26 cellular contexts compared by ENCODE assay signal in the genomic region with DNA sequence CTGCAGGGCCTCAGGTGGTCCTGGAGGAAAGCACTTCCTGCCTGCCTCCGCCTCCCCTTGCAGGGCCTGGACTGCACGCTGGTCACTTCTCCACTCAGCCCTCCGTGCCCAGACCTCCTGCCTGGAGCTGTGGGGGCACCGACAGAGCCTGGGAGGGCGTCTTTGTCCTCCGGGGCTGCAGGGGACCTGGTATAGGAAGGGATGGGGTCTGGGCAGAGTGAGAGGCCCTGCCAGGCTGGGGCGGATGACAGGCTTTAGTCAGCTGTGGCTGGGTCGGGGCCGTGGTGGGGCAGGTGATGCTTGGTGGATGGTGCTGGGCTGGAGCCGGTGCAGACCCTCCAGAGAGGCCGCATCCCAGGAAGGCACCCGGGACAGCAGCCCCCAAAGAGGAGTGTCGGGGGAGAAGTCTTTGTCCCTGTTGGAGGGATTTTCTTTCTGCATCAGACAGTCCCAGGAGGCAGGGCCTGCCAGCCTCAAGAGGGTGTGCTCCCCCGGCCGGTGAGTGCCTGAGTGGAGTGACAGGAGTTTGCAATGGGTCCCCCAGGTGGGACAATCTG. TPM values are rescaled to one million over a fixed set of nuclear protein-coding genes. Genes with fewer than 3 reads are reported as not detected.
DNase-seq lines count a peak whose midpoint lies in the region; ATAC-seq and TF ChIP-seq lines count a peak whose summit lies in the region.
"Had no signal": no experiment of that assay in that cellular context is flagged by ENCODE, and none has a peak within 500 bp of the region (broad histone marks: within the 10 kb centered on the region; RNA-seq: fewer than 3 reads in every experiment).

No MANE protein-coding gene starts in this region.

- no peaks in the 10 kb centered on the region for H4K20me1 ChIP-seq in GM23338 (replicated peaks; ENCODE audit: insufficient read depth)

- H3K9me3 ChIP-seq in ascending aorta, result no peaks in the 10 kb centered on the region
- no peaks in the 10 kb centered on the region for H3K9me3 ChIP-seq in gastrocnemius medialis
- H3K9me3 ChIP-seq: gastroesophageal sphincter, HAP-1, neutrophil, prostate gland, upper lobe of left lung had no signal

- no peak overlapping the region; the same call in 1 of the 2 replicates for H2AFZ ChIP-seq in GM23338

- H3K9me3 Mint-ChIP-seq in GM23338 (peaks cover 4% of the 10 kb centered on the region; the same call in 2 of the 3 replicates), mesothelial cell of epicardium (peaks cover 6% of the 10 kb centered on the region)
- H3K9me3 Mint-ChIP-seq: activated naive CD8-positive, alpha-beta T cell treated with anti-CD3 and anti-CD28 coated beads for 36 hours had no signal

- H3K4me3 Mint-ChIP-seq in GM23338 (peak overlapping the region; percentile 34; the same call in 1 of the 3 replicates), mesothelial cell of epicardium (peak overlapping the region; percentile 47)
- H3K4me3 Mint-ChIP-seq: activated CD8-positive, alpha-beta T cell treated with anti-CD3 and anti-CD28 coated beads, Interleukin-2, amount 10 ng/mL, durations not matched to agents 7 days and 5 days; activated naive CD8-positive, alpha-beta T cell treated with anti-CD3 and anti-CD28 coated beads for 36 hours had no signal

- ATAC-seq in GM23338, result no peak
- peak in 1 of 2 donors; percentile 1 for ATAC-seq in gastrocnemius medialis
- no peak for ATAC-seq in GM21381 (IDR thresholded peaks at IDR 0.05; ENCODE audit: unreplicated experiment)
- ATAC-seq: activated CD8-positive, alpha-beta T cell treated with anti-CD3 and anti-CD28 coated beads, Interleukin-2, amount 10 ng/mL, durations not matched to agents 7 days and 5 days; gastroesophageal sphincter; K562 had no signal

- peaks cover 28% of the 10 kb centered on the region for H3K27me3 ChIP-seq in GM23338 (ENCODE audit: insufficient read depth)
- no peaks in the 10 kb centered on the region for H3K27me3 ChIP-seq in ascending aorta
- no peaks in the 10 kb centered on the region for H3K27me3 ChIP-seq in gastrocnemius medialis

- H3K36me3 Mint-ChIP-seq in GM23338 (ENCODE audit: low read depth) (no peaks in the 10 kb centered on the region), mesothelial cell of epicardium (peaks cover 4% of the 10 kb centered on the region)
- H3K36me3 Mint-ChIP-seq: activated naive CD8-positive, alpha-beta T cell treated with anti-CD3 and anti-CD28 coated beads for 36 hours; CD14-positive monocyte had no signal

- H3K79me2 ChIP-seq in GM23338 (replicated peaks; ENCODE audit: insufficient read depth), result no peaks in the 10 kb centered on the region

- in situ Hi-C loops in gastrocnemius medialis (cut with MboI; ENCODE audit: low sequenced_read_pairs in 4 of 4), result loop anchor here in 1 of 4 donors (25.0 kb wide), 1 partner anchor 252 kb away; no protein-coding TSS in a partner anchor

- no peak overlapping the region for H3K4me3 ChIP-seq in GM23338
- peak overlapping the region; percentile 56 to 87 for H3K4me3 ChIP-seq in ascending aorta
- peak overlapping the region; percentile 60 to 84 (median 60) for H3K4me3 ChIP-seq in gastrocnemius medialis
- H3K4me3 ChIP-seq: HAP-1, K562 had no signal

- H3K27me3 Mint-ChIP-seq in GM23338 (ENCODE audit: insufficient read depth, low read depth, poor library complexity) (peaks cover 41% of the 10 kb centered on the region), mesothelial cell of epicardium (ENCODE audit: low read depth) (peaks cover 31% of the 10 kb centered on the region)

- no peak for DNase-seq in GM23338 (ENCODE audit: low spot score)
- DNase-seq in ascending aorta (ENCODE audit: low spot score in 2 of 2), result no peak
- no peak for DNase-seq in mesothelial cell of epicardium (ENCODE audit: low spot score in 2 of 2, unreplicated experiment in 2 of 2)
- DNase-seq in gastrocnemius medialis, result no peak
- DNase-seq in NCI-H1092 (lab: John Stamatoyannopoulos, UW), result no peak
- no peak for DNase-seq in erythroblast (lab: John Stamatoyannopoulos, UW)
- DNase-seq: activated CD8-positive, alpha-beta T cell treated with anti-CD3 and anti-CD28 coated beads, Interleukin-2, amount 10 ng/mL, durations not matched to agents 7 days and 5 days; activated naive CD8-positive, alpha-beta T cell treated with anti-CD3 and anti-CD28 coated beads for 36 hours; DND-41; dorsolateral prefrontal cortex; NCI-H1105 treated with DMSO at 0.1 percent for 48 hours; NCI-H2029; NCI-H69; spleen; substantia nigra; T-helper 1 cell had no signal

- TF ChIP-seq POLR2A in gastrocnemius medialis (IDR thresholded peaks at IDR 0.05) (no peak), erythroblast (IDR thresholded peaks at IDR 0.05; ENCODE audit: low read length) (no peak)

- intact Hi-C loops in ascending aorta (cut with DNase I), result no loop called here
- intact Hi-C loops in gastrocnemius medialis (cut with DNase I; ENCODE audit: low total_unique reads), result loop anchor here (1.0 to 5.0 kb wide), 3 partner anchors 17 to 242 kb away; partner anchors contain the start of gene RGS12

- H3K4me2 ChIP-seq in GM23338, result no peak overlapping the region

- H3F3A ChIP-seq in GM23338 (replicated peaks; ENCODE audit: low read depth), result no peaks in the 10 kb centered on the region

- no peaks in the 10 kb centered on the region for H3K9me2 ChIP-seq in GM23338 (ENCODE audit: insufficient read depth)

- no peak for TF ChIP-seq CTCF in GM23338 (conservative IDR thresholded peaks at IDR 0.05; ENCODE audit: low read depth in 2 of 2)
- TF ChIP-seq CTCF in ascending aorta (IDR thresholded peaks at IDR 0.05), result no peak
- no peak for TF ChIP-seq CTCF in mesothelial cell of epicardium (IDR thresholded peaks at IDR 0.05; ENCODE audit: unreplicated experiment)
- no peak for TF ChIP-seq CTCF in gastrocnemius medialis (IDR thresholded peaks at IDR 0.05 in 4 of 5, conservative IDR thresholded peaks at IDR 0.05 in 1 of 5)

- H3K4me1 Mint-ChIP-seq in GM23338 (no peaks in the 10 kb centered on the region; the same call in 2 of the 3 replicates), mesothelial cell of epicardium (peaks cover 18% of the 10 kb centered on the region)
- H3K4me1 Mint-ChIP-seq: activated naive CD8-positive, alpha-beta T cell treated with anti-CD3 and anti-CD28 coated beads for 36 hours had no signal

- H3K27ac ChIP-seq in GM23338 (ENCODE audit: low read depth) (no peak overlapping the region), ascending aorta (peak overlapping the region in 1 of 2 donors; percentile 88), gastrocnemius medialis (peak overlapping the region; percentile 94 to 98 (median 94))
- H3K27ac ChIP-seq: dorsolateral prefrontal cortex, neutrophil, prostate gland, spleen had no signal

- H3K27ac Mint-ChIP-seq in GM23338 (no peak overlapping the region), mesothelial cell of epicardium (no peak overlapping the region)
- H3K27ac Mint-ChIP-seq: activated CD8-positive, alpha-beta T cell treated with anti-CD3 and anti-CD28 coated beads, Interleukin-2, amount 10 ng/mL, durations not matched to agents 7 days and 5 days; activated naive CD8-positive, alpha-beta T cell treated with anti-CD3 and anti-CD28 coated beads for 36 hours; CD14-positive monocyte had no signal

- H3K4me1 ChIP-seq in GM23338 (ENCODE audit: insufficient read depth) (no peaks in the 10 kb centered on the region; the same call in 1 of the 2 replicates), ascending aorta (peaks cover 10 to 25% of the 10 kb centered on the region in 2 donors), gastrocnemius medialis (peaks cover 37 to 64% of the 10 kb centered on the region in 2 donors)
- H3K4me1 ChIP-seq: HAP-1 had no signal

- H3K36me3 ChIP-seq in GM23338 (ENCODE audit: insufficient read depth) (no peaks in the 10 kb centered on the region), ascending aorta (no peaks in the 10 kb centered on the region), gastrocnemius medialis (no peaks in the 10 kb centered on the region)
- H3K36me3 ChIP-seq: gastroesophageal sphincter, HAP-1, neutrophil, prostate gland, spleen, upper lobe of left lung had no signal

TF ChIP-seq in GM23338, 12 proteins besides CTCF, POLR2A, EP300 and RAD21 (continues in another document):
- TF ChIP-seq EZH2phosphoT487 (IDR thresholded peaks at IDR 0.05; ENCODE audit: unreplicated experiment) (no peak), STAT1 (IDR thresholded peaks at IDR 0.05; ENCODE audit: unreplicated experiment) (no peak), EZH2 (IDR thresholded peaks at IDR 0.05; ENCODE audit: low read depth, unreplicated experiment) (no peak), CREB1 (CRISPR knock-in tag; IDR thresholded peaks at IDR 0.05; ENCODE audit: low read depth) (no peak), POLR2AphosphoS5 (IDR thresholded peaks at IDR 0.05; ENCODE audit: low read depth) (no peak)

RNA-seq across cellular contexts. Expression of gene DOK7, which starts 1.3 kb away (rescaled TPM):
- 0.52 and 0.54 TPM in 2 replicates for total RNA-seq in GM23338 (2014; rRNA removed; shearing (Covaris generic))
- 0.31 and 0.34 TPM in 2 replicates for polyA plus RNA-seq in GM23338 (2016; fragmentation: Nextera tagmentation; extraction: Ambion mirVana)
- total RNA-seq in ascending aorta (33.5 TPM), mesothelial cell of epicardium (4.0 to 4.8 TPM (median 4.5 TPM) in 3 replicates), gastrocnemius medialis (10 to 100 TPM in 3 of 4 donors, 1 to 10 TPM in 1; 8.1 to 42.0 (median 13.2) TPM)
- total RNA-seq: activated CD8-positive, alpha-beta T cell treated with anti-CD3 and anti-CD28 coated beads, Interleukin-2, amount 10 ng/mL, durations not matched to agents 7 days and 5 days; activated naive CD8-positive, alpha-beta T cell treated with anti-CD3 and anti-CD28 coated beads for 36 hours; astrocyte; K562; SK-MEL-5 had no signal
- polyA plus RNA-seq: CD14-positive monocyte, K562 had no signal

RNA-seq across cellular contexts. Expression of gene HGFAC, which starts 22.7 kb away (rescaled TPM):
- 0.94 TPM in 1 of 2 replicates, not detected in the other for total RNA-seq in GM23338 (2014; rRNA removed; shearing (Covaris generic))
- not detected in 2 replicates for polyA plus RNA-seq in GM23338 (2016; fragmentation: Nextera tagmentation; extraction: Ambion mirVana)
- total RNA-seq in ascending aorta (2.2 TPM), mesothelial cell of epicardium (1.9 to 2.5 TPM (median 2.0 TPM) in 3 replicates), gastrocnemius medialis (under 1 TPM; 0.20 to 0.68 (median 0.59) TPM)
- total RNA-seq: activated CD8-positive, alpha-beta T cell treated with anti-CD3 and anti-CD28 coated beads, Interleukin-2, amount 10 ng/mL, durations not matched to agents 7 days and 5 days; activated naive CD8-positive, alpha-beta T cell treated with anti-CD3 and anti-CD28 coated beads for 36 hours; K562; SK-MEL-5 had no signal
- polyA plus RNA-seq: CD14-positive monocyte had no signal
